Comparison of ENCODE assay signal across 10 cellular contexts in the genomic region with DNA sequence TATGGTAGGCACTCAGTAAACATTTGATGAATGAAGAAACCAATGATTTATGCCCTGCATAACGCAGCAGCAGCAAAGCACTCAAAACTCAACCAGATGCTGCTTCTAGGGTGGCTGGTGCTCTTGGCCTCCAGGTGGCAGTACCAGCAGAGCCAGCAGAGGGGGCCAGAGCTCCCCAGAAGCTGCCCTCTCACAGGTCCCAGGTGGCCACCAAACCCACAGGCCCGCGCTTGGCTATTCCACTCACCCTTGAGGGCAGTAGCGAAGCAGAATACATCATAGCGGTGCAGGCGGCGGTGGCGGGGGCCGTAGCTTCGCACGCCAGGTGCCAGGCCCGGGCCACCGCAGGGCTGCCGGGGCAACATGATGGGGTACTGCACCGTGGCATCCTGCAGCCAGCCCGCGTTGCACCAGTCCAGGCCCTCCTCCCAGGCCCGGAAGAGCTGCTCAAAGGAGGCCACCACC. TPM values are rescaled to one million over a fixed set of nuclear protein-coding genes. Genes with fewer than 3 reads are reported as not detected.
A peak's percentile ranks its signal among the peaks of the same experiment; 100 is the strongest.
DNase-seq lines count a peak whose midpoint lies in the region; ATAC-seq, FAIRE-seq and TF ChIP-seq lines count a peak whose summit lies in the region.
"Had no signal": no experiment of that assay in that cellular context is flagged by ENCODE, and none has a peak within 500 bp of the region (broad histone marks: within the 10 kb centered on the region; RNA-seq: fewer than 3 reads in every experiment).

No MANE protein-coding gene starts in this region.

- no peaks in the 10 kb centered on the region for H3K27me3 Mint-ChIP-seq in activated B cell treated with CpG ODN at 0.5 μM for 24 hours

- no peak for FAIRE-seq in GM19239 (lab: Jason Lieb, UNC)

- H3K4me2 ChIP-seq in osteoblast (ENCODE audit: insufficient read depth, low read length) = no peak overlapping the region

- no peaks in the 10 kb centered on the region for H3K4me1 Mint-ChIP-seq in activated B cell treated with CpG ODN at 0.5 μM for 24 hours

- peaks cover 8% of the 10 kb centered on the region for H3K27me3 ChIP-seq in osteoblast (ENCODE audit: insufficient read depth, low read length)
- H3K27me3 ChIP-seq: Peyer's patch had no signal

- no peaks in the 10 kb centered on the region for H3K9me3 ChIP-seq in osteoblast (ENCODE audit: low read depth, low read length)
- H3K9me3 ChIP-seq: Peyer's patch had no signal

- DNase-seq in COLO829 (ENCODE audit: low spot score) (peak; percentile 65), GM19239 (ENCODE audit: insufficient read length, low spot score) (peak; percentile 75), NCI-H1694 (lab: John Stamatoyannopoulos, UW) (peak; percentile 83), activated B cell treated with CpG ODN at 0.5 μM for 24 hours (no peak), osteoblast (ENCODE audit: insufficient read length, low spot score, missing footprints) (peak; percentile 96)
- DNase-seq: left cardiac atrium had no signal

- no peak overlapping the region for H3K27ac ChIP-seq in osteoblast (ENCODE audit: low read depth, low read length)
- H3K27ac ChIP-seq: Peyer's patch had no signal

- TF ChIP-seq CTCF in activated B cell treated with CpG ODN at 0.5 μM for 24 hours (IDR thresholded peaks at IDR 0.05) (no peak), osteoblast (IDR thresholded peaks at IDR 0.05; ENCODE audit: extremely low read depth, low read depth, low read length) (peak; percentile 93)

- no peak overlapping the region for H3K4me3 ChIP-seq in osteoblast (ENCODE audit: insufficient read depth, low read length)
- H3K4me3 ChIP-seq: Peyer's patch had no signal

- POLR2A ChIA-PET in activated B cell treated with CpG ODN at 0.5 μM for 24 hours (lab: Charles Lee) = no interaction called here

- CTCF ChIA-PET in activated B cell treated with CpG ODN at 0.5 μM for 24 hours (lab: Charles Lee) = interaction anchor here (1.5 kb wide), 1 partner anchor 254 kb away, joined by 4 read pairs; no protein-coding TSS in a partner anchor

- intact Hi-C loops in activated B cell treated with CpG ODN at 0.5 μM for 24 hours (cut with micrococcal nuclease) = no loop called here

- H3K36me3 Mint-ChIP-seq in activated B cell treated with CpG ODN at 0.5 μM for 24 hours (ENCODE audit: low read depth) = no peaks in the 10 kb centered on the region

- no peaks in the 10 kb centered on the region for H3K79me2 ChIP-seq in osteoblast (ENCODE audit: insufficient read depth, low read length)

- no peak overlapping the region for H3K4me3 Mint-ChIP-seq in activated B cell treated with CpG ODN at 0.5 μM for 24 hours

- H3K4me1 ChIP-seq in osteoblast (ENCODE audit: insufficient read depth, low read length) = peaks cover 20% of the 10 kb centered on the region
- H3K4me1 ChIP-seq: Peyer's patch had no signal

- no peaks in the 10 kb centered on the region for H3K9me3 Mint-ChIP-seq in activated B cell treated with CpG ODN at 0.5 μM for 24 hours

- H2AFZ ChIP-seq in osteoblast (ENCODE audit: low read length) = no peak overlapping the region

- no peak overlapping the region for H3K27ac Mint-ChIP-seq in activated B cell treated with CpG ODN at 0.5 μM for 24 hours

- peaks cover 14% of the 10 kb centered on the region for H4K20me1 ChIP-seq in osteoblast (ENCODE audit: insufficient read depth, low read length)

- peak; percentile 47 for ATAC-seq in activated B cell treated with CpG ODN at 0.5 μM for 24 hours (ENCODE audit: low read depth)
- ATAC-seq in esophagus mucosa = peak; percentile 62
- no peak for ATAC-seq in HG02852 (IDR thresholded peaks at IDR 0.05; ENCODE audit: unreplicated experiment)
- ATAC-seq in GM21737 (IDR thresholded peaks at IDR 0.05; ENCODE audit: unreplicated experiment) = no peak

- peaks cover 43% of the 10 kb centered on the region for H3K36me3 ChIP-seq in osteoblast (ENCODE audit: insufficient read depth, low read length)
- H3K36me3 ChIP-seq: Peyer's patch had no signal

RNA-seq across cellular contexts. Expression of a gene that starts 16.6 kb away (rescaled TPM):
- 8.5 and 9.1 TPM in 2 replicates for total RNA-seq in activated B cell treated with CpG ODN at 0.5 μM for 24 hours
- total RNA-seq in esophagus mucosa = 5.6 TPM
- total RNA-seq in osteoblast = 14.7 and 18.8 TPM in 2 replicates

RNA-seq across cellular contexts. Expression of a gene that starts 34.4 kb away (rescaled TPM):
- total RNA-seq in activated B cell treated with CpG ODN at 0.5 μM for 24 hours (2.4 and 3.5 TPM in 2 replicates), esophagus mucosa (43.8 TPM), osteoblast (195 and 209 TPM in 2 replicates)

Comparison
In these comparisons a context has a peak if more than half of its experiments do, and no peak if none do; other contexts are left out.
1. ATAC-seq: peak in activated B cell treated with CpG ODN at 0.5 μM for 24 hours (single experiment) and esophagus mucosa (single experiment); none in HG02852 (single experiment) and GM21737 (single experiment).